In the genomic region with DNA sequence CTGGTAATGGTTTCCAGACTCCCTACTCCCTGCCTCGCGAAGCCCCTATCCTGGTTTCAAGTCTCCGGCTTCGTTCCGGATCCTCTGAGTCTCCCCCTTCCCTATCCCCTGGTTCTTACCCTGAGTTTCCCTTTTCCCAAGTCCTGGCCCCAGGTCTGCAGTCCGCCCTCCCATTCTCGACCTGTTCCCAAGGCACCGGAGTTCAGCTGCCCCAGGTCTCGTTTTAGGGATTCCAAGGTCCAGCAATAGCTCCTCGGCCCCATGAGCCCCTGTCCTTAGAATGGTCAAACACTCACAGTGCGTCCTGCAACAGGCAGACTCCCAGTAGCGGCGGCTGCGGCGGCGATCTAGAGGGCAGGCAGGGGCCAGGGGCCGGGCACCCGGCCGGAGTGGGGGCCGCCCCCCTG, we compare ENCODE assay signal across 10 cellular contexts. TPM values are rescaled to one million over a fixed set of nuclear protein-coding genes. Genes with fewer than 3 reads are reported as not detected.
A peak's percentile ranks its signal among the peaks of the same experiment; 100 is the strongest.
DNase-seq lines count a peak whose midpoint lies in the region; ATAC-seq, FAIRE-seq and TF ChIP-seq lines count a peak whose summit lies in the region.
"Had no signal": no experiment of that assay in that cellular context is flagged by ENCODE, and none has a peak within 500 bp of the region (broad histone marks: within the 10 kb centered on the region; RNA-seq: fewer than 3 reads in every experiment).

No MANE protein-coding gene starts in this region.

- intact Hi-C loops in breast epithelium (cut with DNase I; ENCODE audit: low total_unique reads), result no loop called here
- intact Hi-C loops in MCF 10A (cut with micrococcal nuclease), result no loop called here

- H3K4me3 ChIP-seq in breast epithelium, result peak overlapping the region; percentile 57 to 79 (median 66)

- H3K9me3 Mint-ChIP-seq in MCF 10A (ENCODE audit: unreplicated experiment) (no peaks in the 10 kb centered on the region), chondrocyte (ENCODE audit: low read depth) (no peaks in the 10 kb centered on the region), memory B cell (no peaks in the 10 kb centered on the region)

- no peaks in the 10 kb centered on the region for H3K9me3 ChIP-seq in breast epithelium

- no peak for DNase-seq in breast epithelium (ENCODE audit: low spot score in 2 of 2)
- no peak for DNase-seq in MCF 10A (ENCODE audit: unreplicated experiment)
- no peak for DNase-seq in chondrocyte (ENCODE audit: low spot score)
- DNase-seq in memory B cell (ENCODE audit: low spot score in 2 of 2), result no peak
- peak; percentile 25 for DNase-seq in urothelium cell line (ENCODE audit: low spot score)
- DNase-seq in germinal center (ENCODE audit: low spot score), result no peak

- H3K27me3 Mint-ChIP-seq in MCF 10A (ENCODE audit: insufficient read depth, unreplicated experiment) (no peaks in the 10 kb centered on the region), chondrocyte (ENCODE audit: low read depth) (peaks cover 26% of the 10 kb centered on the region), memory B cell (peaks cover 15% of the 10 kb centered on the region)

- H3K36me3 Mint-ChIP-seq in MCF 10A (ENCODE audit: insufficient read depth, unreplicated experiment) (peaks cover 6% of the 10 kb centered on the region), chondrocyte (ENCODE audit: low read depth) (no peaks in the 10 kb centered on the region), memory B cell (no peaks in the 10 kb centered on the region)

- TF ChIP-seq CTCF in breast epithelium (IDR thresholded peaks at IDR 0.05) (no peak), MCF 10A (IDR thresholded peaks at IDR 0.05; ENCODE audit: unreplicated experiment) (no peak), chondrocyte (IDR thresholded peaks at IDR 0.05) (no peak)

- FAIRE-seq in urothelium cell line (lab: Jason Lieb, UNC), result no peak
- FAIRE-seq: colon had no signal

- ATAC-seq in memory B cell (ENCODE audit: low read depth) (no peak), GM19463 (IDR thresholded peaks at IDR 0.05; ENCODE audit: unreplicated experiment) (no peak)
- ATAC-seq in activated CD4-positive, CD25-positive, alpha-beta regulatory T cell treated with anti-CD3 and anti-CD28 coated beads, Interleukin-2, amount 50 U/mL, for 24 hours, result no peak

- peaks cover 24% of the 10 kb centered on the region for H3K4me1 Mint-ChIP-seq in MCF 10A (ENCODE audit: insufficient read depth, unreplicated experiment)
- peaks cover 22% of the 10 kb centered on the region for H3K4me1 Mint-ChIP-seq in chondrocyte (ENCODE audit: low read depth)
- peaks cover 14% of the 10 kb centered on the region for H3K4me1 Mint-ChIP-seq in memory B cell

- H3K27ac ChIP-seq in breast epithelium, result no peak overlapping the region

- H3K4me1 ChIP-seq in breast epithelium, result peaks cover 0 to 5% of the 10 kb centered on the region in 2 donors

- no peak overlapping the region for H3K27ac Mint-ChIP-seq in MCF 10A (ENCODE audit: low read depth, unreplicated experiment)
- no peak overlapping the region for H3K27ac Mint-ChIP-seq in chondrocyte (ENCODE audit: unreplicated experiment)
- H3K27ac Mint-ChIP-seq in memory B cell, result no peak overlapping the region

- no TSS peak for BruUV-seq in MCF 10A (replicated peaks; lab: Mats Ljungman, UMichigan)

- CTCF ChIA-PET in MCF 10A (lab: Yijun Ruan, JAX), result interaction anchor here (0.7 to 1.7 kb wide), 5 partner anchors 14 to 158 kb away, joined by 3 to 5 read pairs (median 3); no protein-coding TSS in a partner anchor

- H3K27me3 ChIP-seq in breast epithelium, result no peaks in the 10 kb centered on the region

- no peak for TF ChIP-seq POLR2A in breast epithelium (IDR thresholded peaks at IDR 0.05)

- POLR2A ChIA-PET in MCF 10A (lab: Yijun Ruan, JAX), result no interaction called here

- H3K4me3 Mint-ChIP-seq in MCF 10A (ENCODE audit: unreplicated experiment), result no peak overlapping the region
- peak overlapping the region; percentile 80 for H3K4me3 Mint-ChIP-seq in chondrocyte (ENCODE audit: unreplicated experiment)
- H3K4me3 Mint-ChIP-seq in memory B cell, result peak overlapping the region; percentile 22

- H3K36me3 ChIP-seq in breast epithelium, result no peaks in the 10 kb centered on the region

RNA-seq across cellular contexts. Expression of a gene that starts 0.3 kb away (rescaled TPM):
- not detected for total RNA-seq in breast epithelium
- not detected in 2 replicates for total RNA-seq in MCF 10A (2022)
- total RNA-seq in chondrocyte, result not detected in 3 replicates
- total RNA-seq: temporal lobe had no signal

RNA-seq across cellular contexts. Expression of a gene that starts 4.3 kb away (rescaled TPM):
- total RNA-seq in breast epithelium, result 10 to 100 TPM; 25.8 to 32.1 (median 25.9) TPM
- total RNA-seq in MCF 10A (2022), result 50.0 and 50.6 TPM in 2 replicates
- total RNA-seq in chondrocyte, result 59.3 to 88.4 TPM (median 59.7 TPM) in 3 replicates

RNA-seq across cellular contexts. Expression of a gene that starts 14.9 kb away (rescaled TPM):
- total RNA-seq in breast epithelium (1 to 10 TPM in 1 of 3 donors, under 1 TPM in 2; 0.66 to 2.2 (median 0.88) TPM), MCF 10A (2022) (not detected in 2 replicates), chondrocyte (not detected in 3 replicates)
- total RNA-seq: temporal lobe had no signal
